15 cellular contexts compared by ENCODE assay signal in genomic region chr18:64710105-64710861, GRCh38.
DNase-seq lines count a peak whose midpoint lies in the region; ATAC-seq, FAIRE-seq and TF ChIP-seq lines count a peak whose summit lies in the region.
"Had no signal": no experiment of that assay in that cellular context is flagged by ENCODE, and none has a peak within 500 bp of the region (broad histone marks: within the 10 kb centered on the region; RNA-seq: fewer than 3 reads in every experiment).

No MANE protein-coding gene starts in this region.

- no peak for TF ChIP-seq CTCF in D721Med (IDR thresholded peaks at IDR 0.05; ENCODE audit: insufficient read depth, missing control alignments)
- TF ChIP-seq CTCF in bronchial epithelial cell (IDR thresholded peaks at IDR 0.05; ENCODE audit: insufficient read depth, low read length, severe bottlenecking), result no peak

- H3K9me3 ChIP-seq in small intestine (ENCODE audit: control insufficient read depth, low read depth), result no peaks in the 10 kb centered on the region

- WGBS in small intestine, 3 donors, result 77 to 90% (median 87%) methylated on average over 2 of the region's 2 CpGs

- DNase-seq in D721Med (ENCODE audit: insufficient read length, low spot score) (no peak), NCI-H69 (lab: John Stamatoyannopoulos, UW) (peak; percentile 36), bronchial epithelial cell (ENCODE audit: low read depth) (peak; percentile 18), small intestine (peak; percentile 9), DMS114 treated with DMSO at 0.1 percent for 48 hours (lab: John Stamatoyannopoulos, UW; ENCODE audit: unreplicated experiment) (no peak)
- DNase-seq: DMS 273 treated with DMSO at 0.1 percent for 48 hours, GF-D8, KBM-7, NCI-H1105, NCI-H1694 treated with DMSO at 0.1 percent for 48 hours, NCI-H2227 treated with DMSO at 0.1 percent for 48 hours, NCI-H524 treated with DMSO at 0.1 percent for 48 hours had no signal

- peak; percentile 98 for FAIRE-seq in D721Med (lab: Jason Lieb, UNC)
- no peak for FAIRE-seq in bronchial epithelial cell (lab: Jason Lieb, UNC)
- FAIRE-seq in small intestine (lab: Jason Lieb, UNC), result no peak

- no peaks in the 10 kb centered on the region for H3K4me1 ChIP-seq in small intestine (ENCODE audit: control insufficient read depth in 2 of 2, insufficient read depth in 1 of 2, low read depth in 1 of 2, low read length in 1 of 2)

- ATAC-seq in SK-N-SH treated with all-trans-retinoic acid at 6 μM for 48 hours (no peak), HG02610 (IDR thresholded peaks at IDR 0.05; ENCODE audit: unreplicated experiment) (no peak)
- ATAC-seq: HCT116 had no signal

- H3K27me3 ChIP-seq in bronchial epithelial cell (ENCODE audit: control insufficient read depth, insufficient read depth, low read length) (no peaks in the 10 kb centered on the region), small intestine (ENCODE audit: control insufficient read depth in 2 of 2, insufficient read depth in 2 of 2, low read length in 2 of 2) (no peaks in the 10 kb centered on the region)

- no peak overlapping the region for H3K27ac ChIP-seq in small intestine (ENCODE audit: low read depth in 1 of 2, low read length in 1 of 2)

- H3K4me3 ChIP-seq in bronchial epithelial cell (ENCODE audit: low read depth, low read length) (no peak overlapping the region), small intestine (ENCODE audit: low read depth in 1 of 2, low read length in 2 of 2) (no peak overlapping the region)

- H3K36me3 ChIP-seq in bronchial epithelial cell (ENCODE audit: control insufficient read depth, insufficient read depth, low read length), result no peaks in the 10 kb centered on the region
- no peaks in the 10 kb centered on the region for H3K36me3 ChIP-seq in small intestine (ENCODE audit: control insufficient read depth in 2 of 2, insufficient read depth in 2 of 2, low read length in 2 of 2)

TF ChIP-seq in SK-N-SH treated with all-trans-retinoic acid at 6 μM for 48 hours, 23 proteins besides CTCF, POLR2A, EP300 and RAD21:
- TF ChIP-seq CSRNP3 (CRISPR knock-in tag; IDR thresholded peaks at IDR 0.05) (no peak), TCF4 (CRISPR knock-in tag; IDR thresholded peaks at IDR 0.05; ENCODE audit: borderline replicate concordance) (no peak), TOX (CRISPR knock-in tag; IDR thresholded peaks at IDR 0.05; ENCODE audit: borderline replicate concordance) (no peak), CSDC2 (CRISPR knock-in tag; IDR thresholded peaks at IDR 0.05) (no peak), PPARA (CRISPR knock-in tag; IDR thresholded peaks at IDR 0.05; ENCODE audit: borderline replicate concordance) (no peak), GLIS3 (CRISPR knock-in tag; IDR thresholded peaks at IDR 0.05) (no peak), TSHZ2 (CRISPR knock-in tag; IDR thresholded peaks at IDR 0.05) (no peak)

Comparison
In these comparisons a context has a peak if more than half of its experiments do, and no peak if none do; other contexts are left out.
1. DNase-seq: peak in NCI-H69 (single experiment), bronchial epithelial cell (single experiment) and small intestine (single experiment); none in D721Med (single experiment) and DMS114 treated with DMSO at 0.1 percent for 48 hours (single experiment).